1 cellular context compared by ENCODE assay signal in genomic region chr9:116644099-116644688, GRCh38.
TF ChIP-seq lines count a peak whose summit lies in the region.

No MANE protein-coding gene starts in this region.

TF ChIP-seq in WTC11, 78 proteins besides CTCF, POLR2A, EP300 and RAD21 (continued from another document):
- TF ChIP-seq ZNF532 (CRISPR knock-in tag; IDR thresholded peaks at IDR 0.05; ENCODE audit: borderline replicate concordance) (no peak), ETV6 (CRISPR knock-in tag; IDR thresholded peaks at IDR 0.05) (no peak), CREB1 (CRISPR knock-in tag; IDR thresholded peaks at IDR 0.05) (no peak), ERG (CRISPR knock-in tag; IDR thresholded peaks at IDR 0.05) (no peak), USF2 (CRISPR knock-in tag; IDR thresholded peaks at IDR 0.05) (no peak)
